In the genomic region with DNA sequence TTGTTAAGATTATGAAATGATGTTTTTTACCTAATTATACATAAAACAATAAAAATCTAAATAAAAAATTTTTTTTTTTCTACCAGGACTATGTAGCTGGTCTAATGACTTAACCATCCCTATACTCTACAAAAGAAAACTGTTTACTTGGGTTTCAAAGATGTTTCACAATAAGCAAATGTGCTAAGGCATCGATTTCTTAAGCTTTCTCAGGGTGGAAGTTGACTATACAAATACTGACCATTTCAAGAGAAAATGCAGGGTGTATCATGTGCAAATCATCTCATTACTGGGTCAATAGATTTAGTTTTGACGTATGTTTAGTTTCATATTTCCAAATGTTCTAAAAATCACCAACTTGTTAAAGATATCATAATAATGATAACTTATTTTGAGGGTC, we compare ENCODE assay signal across 24 cellular contexts. TPM values are rescaled to one million over a fixed set of nuclear protein-coding genes. Genes with fewer than 3 reads are reported as not detected.
DNase-seq lines count a peak whose midpoint lies in the region; ATAC-seq and TF ChIP-seq lines count a peak whose summit lies in the region.
"Had no signal": no experiment of that assay in that cellular context is flagged by ENCODE, and none has a peak within 500 bp of the region (broad histone marks: within the 10 kb centered on the region; RNA-seq: fewer than 3 reads in every experiment).

No MANE protein-coding gene starts in this region.

- TF ChIP-seq CTCF in gastroesophageal sphincter (IDR thresholded peaks at IDR 0.05) (no peak), psoas muscle (IDR thresholded peaks at IDR 0.05) (no peak), spleen (IDR thresholded peaks at IDR 0.05 in 8 of 11, conservative IDR thresholded peaks at IDR 0.05 in 3 of 11) (no peak)

- H3K9me3 ChIP-seq in gastroesophageal sphincter = no peaks in the 10 kb centered on the region
- no peaks in the 10 kb centered on the region for H3K9me3 ChIP-seq in psoas muscle
- H3K9me3 ChIP-seq in spleen = no peaks in the 10 kb centered on the region
- H3K9me3 ChIP-seq: HAP-1 had no signal

- H3K27ac ChIP-seq in gastroesophageal sphincter = peak overlapping the region in 2 of 4 donors; percentile 15 to 39
- H3K27ac ChIP-seq in psoas muscle = peak overlapping the region; percentile 47
- H3K27ac ChIP-seq in spleen = peak overlapping the region in 2 of 8 donors; percentile 39 to 44
- H3K27ac ChIP-seq: parathyroid adenoma had no signal

- peak; percentile 29 for ATAC-seq in gastroesophageal sphincter
- peak in 1 of 4 donors; percentile 17 for ATAC-seq in psoas muscle
- ATAC-seq: activated CD4-positive, CD25-positive, alpha-beta regulatory T cell treated with anti-CD3 and anti-CD28 coated beads, Interleukin-2, amount 50 U/mL, for 24 hours; activated CD8-positive, alpha-beta T cell treated with anti-CD3 and anti-CD28 coated beads for 36 hours; natural killer cell; stimulated activated naive B cell treated with anti-CD40 and anti-IgM and Interleukin-4, amounts not matched to agents 10 μg/mL and 1 μg/mL and 100 μg/mL, for 72 hours had no signal

- H3K36me3 ChIP-seq in gastroesophageal sphincter (no peaks in the 10 kb centered on the region), psoas muscle (ENCODE audit: insufficient read depth in 1 of 2, low read depth in 1 of 2) (peaks cover 4 to 32% of the 10 kb centered on the region in 2 donors), spleen (peaks cover 0 to 30% (median 0%) of the 10 kb centered on the region in 6 donors)

- intact Hi-C loops in psoas muscle (cut with DNase I) (no loop called here), spleen (cut with DNase I; ENCODE audit: low total_unique reads) (no loop called here)

- WGBS in gastroesophageal sphincter (ENCODE audit: low coverage in 1 of 2), 2 donors = 63 to 65% methylated on average over 2 of the region's 2 CpGs
- 50 to 71% (median 66%) methylated on average over 2 of the region's 2 CpGs for WGBS in psoas muscle, 3 donors
- 43 to 62% (median 59%) methylated on average over 2 of the region's 2 CpGs for WGBS in spleen, 5 donors

- H3K4me3 ChIP-seq in gastroesophageal sphincter = no peak overlapping the region
- peak overlapping the region; percentile 84 for H3K4me3 ChIP-seq in psoas muscle
- no peak overlapping the region for H3K4me3 ChIP-seq in spleen
- H3K4me3 ChIP-seq: HAP-1 had no signal

- peaks cover 9 to 92% (median 16%) of the 10 kb centered on the region in 3 donors for H3K4me1 ChIP-seq in gastroesophageal sphincter
- H3K4me1 ChIP-seq in psoas muscle = peaks cover 73% of the 10 kb centered on the region
- peaks cover 4 to 68% (median 36%) of the 10 kb centered on the region in 6 donors for H3K4me1 ChIP-seq in spleen
- H3K4me1 ChIP-seq: parathyroid adenoma had no signal

- DNase-seq in HuH-7 (ENCODE audit: low spot score) (peak; percentile 50), amniotic epithelial cell (ENCODE audit: low read depth) (peak; percentile 53), psoas muscle (no peak), NCI-H748 treated with DMSO at 0.1 percent for 48 hours (lab: John Stamatoyannopoulos, UW) (no peak), spleen (no peak), cerebellar nuclear complex (lab: John Stamatoyannopoulos, UW) (no peak), RKO (ENCODE audit: low spot score) (no peak)
- DNase-seq: activated CD8-positive, alpha-beta T cell treated with anti-CD3 and anti-CD28 coated beads for 36 hours; activated gamma-delta T cell; activated T-cell treated with anti-CD3 and anti-CD28 coated beads for 4 hours; CD4-positive, alpha-beta T cell; dermis blood vessel endothelial cell; midbrain; MV-4-11; natural killer cell; NCI-H1694; NCI-H526 treated with DMSO at 0.1 percent for 48 hours; stimulated activated CD4-positive, alpha-beta T cell treated with anti-CD3 and anti-CD28 coated beads, Interleukin-2, amount 100 ng/mL, for 48 hours; stimulated activated naive B cell treated with anti-CD40 and anti-IgM and Interleukin-4, amounts not matched to agents 10 μg/mL and 1 μg/mL and 100 μg/mL, for 72 hours had no signal

- H3K27me3 ChIP-seq in gastroesophageal sphincter (no peaks in the 10 kb centered on the region), psoas muscle (ENCODE audit: insufficient read depth in 3 of 3, low read length in 2 of 3) (no peaks in the 10 kb centered on the region), spleen (replicated peaks in 1 of 7) (peaks cover 0 to 14% (median 0%) of the 10 kb centered on the region in 7 donors)
- H3K27me3 ChIP-seq: brain microvascular endothelial cell had no signal

- no peak for TF ChIP-seq POLR2A in gastroesophageal sphincter (IDR thresholded peaks at IDR 0.05)
- TF ChIP-seq POLR2A in spleen (IDR thresholded peaks at IDR 0.05) = no peak

- no peak for TF ChIP-seq EP300 in gastroesophageal sphincter (IDR thresholded peaks at IDR 0.05)

RNA-seq across cellular contexts. Expression of gene NRP1, which starts 7.6 kb away (rescaled TPM):
- total RNA-seq in gastroesophageal sphincter (10 to 100 TPM; 43.4 to 95.4 (median 52.7) TPM), psoas muscle (10 to 100 TPM; 29.1 to 54.8 (median 42.9) TPM), spleen (100 to 1,000 TPM in 6 of 7 donors, 10 to 100 TPM in 1; 96.8 to 202 (median 145) TPM)
- polyA plus RNA-seq in psoas muscle (10 to 100 TPM; 10.9 to 31.2 (median 11.4) TPM), spleen (1 to 10 TPM; 4.8 to 8.7 (median 7.3) TPM)

Comparison
In these comparisons a context has a peak if more than half of its experiments do, and no peak if none do; other contexts are left out.
1. DNase-seq: peak in HuH-7 (single experiment) and amniotic epithelial cell (single experiment); none in psoas muscle (0 of 2), NCI-H748 treated with DMSO at 0.1 percent for 48 hours (single experiment), spleen (single experiment), cerebellar nuclear complex (0 of 2) and RKO (single experiment).